Comparison of ENCODE assay signal across 1 cellular context in genomic region chr7:137670521-137671064, GRCh38.
A peak's percentile ranks its signal among the peaks of the same experiment; 100 is the strongest.
TF ChIP-seq lines count a peak whose summit lies in the region.

No MANE protein-coding gene starts in this region.

TF ChIP-seq in GM12878, 131 proteins besides CTCF, POLR2A, EP300 and RAD21 (continued from another document):
- TF ChIP-seq SUPT20H (IDR thresholded peaks at IDR 0.05; ENCODE audit: borderline replicate concordance, control insufficient read depth, low read depth, low read length) = no peak
- peak; percentile 61; the same call in 1 of the 2 replicates for TF ChIP-seq ZNF687 (IDR thresholded peaks at IDR 0.05)
- no peak for TF ChIP-seq SUZ12 (IDR thresholded peaks at IDR 0.05; ENCODE audit: unreplicated experiment)
